Comparison of ENCODE assay signal across 8 cellular contexts in genomic region chr5:75510836-75511434, GRCh38. TPM values are rescaled to one million over a fixed set of nuclear protein-coding genes. Genes with fewer than 3 reads are reported as not detected.
A peak's percentile ranks its signal among the peaks of the same experiment; 100 is the strongest.
DNase-seq lines count a peak whose midpoint lies in the region; ATAC-seq and TF ChIP-seq lines count a peak whose summit lies in the region.

No MANE protein-coding gene starts in this region.

- H3K9me3 ChIP-seq in mucosa of rectum (ENCODE audit: control insufficient read depth in 2 of 2, low read length in 2 of 2) = no peaks in the 10 kb centered on the region

- no peaks in the 10 kb centered on the region for H3K27me3 ChIP-seq in mucosa of rectum (ENCODE audit: control insufficient read depth in 2 of 2, insufficient read depth in 2 of 2, low read length in 2 of 2)

- peaks cover 11 to 17% of the 10 kb centered on the region in 2 donors for H3K4me1 ChIP-seq in mucosa of rectum (ENCODE audit: control insufficient read depth in 2 of 2, insufficient read depth in 2 of 2, low read length in 2 of 2)

- H3K27ac Mint-ChIP-seq in Calu3 (ENCODE audit: unreplicated experiment) (peak overlapping the region; percentile 84), IgD-negative memory B cell (peak overlapping the region; percentile 95 to 97 (median 95))
- H3K27ac Mint-ChIP-seq in activated CD4-positive, alpha-beta memory T cell treated with anti-CD3 and anti-CD28 coated beads, Interleukin-2, amount 10 ng/mL, durations not matched to agents 7 days and 5 days = peak overlapping the region; percentile 86
- peak overlapping the region; percentile 92 for H3K27ac Mint-ChIP-seq in stimulated activated memory B cell treated with anti-CD40 and anti-IgM and Interleukin-4, amounts not matched to agents 10 μg/mL and 1 μg/mL and 100 μg/mL, for 72 hours

- POLR2A ChIA-PET in activated CD4-positive, alpha-beta memory T cell treated with anti-CD3 and anti-CD28 coated beads, Interleukin-2, amount 10 ng/mL, durations not matched to agents 7 days and 5 days (lab: Charles Lee) = interaction anchor here (0.8 to 4.3 kb wide), 10 partner anchors 9 to 1032 kb away, joined by 3 to 31 read pairs (median 4); partner anchors contain the start of genes ANKRD31, GCNT4, HMGCR and POC5

- H3K9me3 Mint-ChIP-seq in Calu3 (ENCODE audit: low read depth, unreplicated experiment) (no peaks in the 10 kb centered on the region), IgD-negative memory B cell (peaks cover 0 to 4% (median 0%) of the 10 kb centered on the region in 3 donors)
- H3K9me3 Mint-ChIP-seq in activated CD4-positive, alpha-beta memory T cell treated with anti-CD3 and anti-CD28 coated beads, Interleukin-2, amount 10 ng/mL, durations not matched to agents 7 days and 5 days = no peaks in the 10 kb centered on the region
- H3K9me3 Mint-ChIP-seq in stimulated activated memory B cell treated with anti-CD40 and anti-IgM and Interleukin-4, amounts not matched to agents 10 μg/mL and 1 μg/mL and 100 μg/mL, for 72 hours = no peaks in the 10 kb centered on the region

- TF ChIP-seq CTCF in Calu3 (IDR thresholded peaks at IDR 0.05; ENCODE audit: unreplicated experiment) (no peak), epithelial cell of esophagus (IDR thresholded peaks at IDR 0.05; ENCODE audit: insufficient read depth, low read depth, low read length, missing control alignments) (no peak)

- ATAC-seq in GM21619 (IDR thresholded peaks at IDR 0.05; ENCODE audit: unreplicated experiment) (peak; percentile 29), GM18519 (IDR thresholded peaks at IDR 0.05; ENCODE audit: low FRiP score, unreplicated experiment) (no peak)
- ATAC-seq in stimulated activated memory B cell treated with anti-CD40 and anti-IgM and Interleukin-4, amounts not matched to agents 10 μg/mL and 1 μg/mL and 100 μg/mL, for 72 hours = peak; percentile 68

- H3K9ac ChIP-seq in mucosa of rectum (ENCODE audit: low read depth in 1 of 2, low read length in 2 of 2) = peak overlapping the region; percentile 77 to 89

- peak overlapping the region; percentile 88 to 90 for H3K27ac ChIP-seq in mucosa of rectum (ENCODE audit: low read depth in 2 of 2, low read length in 2 of 2)

- H3K4me3 Mint-ChIP-seq in Calu3 (ENCODE audit: low read depth, unreplicated experiment) (peak overlapping the region; percentile 93), IgD-negative memory B cell (peak overlapping the region; percentile 97 to 99 (median 98))
- peak overlapping the region; percentile 95 for H3K4me3 Mint-ChIP-seq in activated CD4-positive, alpha-beta memory T cell treated with anti-CD3 and anti-CD28 coated beads, Interleukin-2, amount 10 ng/mL, durations not matched to agents 7 days and 5 days
- peak overlapping the region; percentile 96 for H3K4me3 Mint-ChIP-seq in stimulated activated memory B cell treated with anti-CD40 and anti-IgM and Interleukin-4, amounts not matched to agents 10 μg/mL and 1 μg/mL and 100 μg/mL, for 72 hours

- BruUV-seq in Calu3 (replicated peaks; lab: Mats Ljungman, UMichigan) = no TSS peak

- peaks cover 41% of the 10 kb centered on the region for H3K4me1 Mint-ChIP-seq in Calu3 (ENCODE audit: low read depth, unreplicated experiment)
- peaks cover 50 to 55% (median 51%) of the 10 kb centered on the region in 3 donors for H3K4me1 Mint-ChIP-seq in IgD-negative memory B cell
- H3K4me1 Mint-ChIP-seq in activated CD4-positive, alpha-beta memory T cell treated with anti-CD3 and anti-CD28 coated beads, Interleukin-2, amount 10 ng/mL, durations not matched to agents 7 days and 5 days = peaks cover 54% of the 10 kb centered on the region
- H3K4me1 Mint-ChIP-seq in stimulated activated memory B cell treated with anti-CD40 and anti-IgM and Interleukin-4, amounts not matched to agents 10 μg/mL and 1 μg/mL and 100 μg/mL, for 72 hours = peaks cover 63% of the 10 kb centered on the region

- H3K4me3 ChIP-seq in epithelial cell of esophagus (ENCODE audit: low read length) (peak overlapping the region; percentile 88), mucosa of rectum (ENCODE audit: low read length in 2 of 2) (peak overlapping the region; percentile 84 to 86)

- H3K36me3 ChIP-seq in mucosa of rectum (ENCODE audit: control insufficient read depth in 2 of 2, insufficient read depth in 2 of 2, low read length in 2 of 2) = no peaks in the 10 kb centered on the region

- CTCF ChIA-PET in Calu3 (lab: Charles Lee) = interaction anchor here (0.6 to 1.5 kb wide), 4 partner anchors 33 to 174 kb away, joined by 3 read pairs; partner anchors contain the start of gene HMGCR
- CTCF ChIA-PET in activated CD4-positive, alpha-beta memory T cell treated with anti-CD3 and anti-CD28 coated beads, Interleukin-2, amount 10 ng/mL, durations not matched to agents 7 days and 5 days (lab: Charles Lee) = interaction anchor here (1.0 kb wide), 2 partner anchors 170 to 1608 kb away, joined by 3 read pairs; no protein-coding TSS in a partner anchor

- peaks cover 34% of the 10 kb centered on the region for H3K36me3 Mint-ChIP-seq in Calu3 (ENCODE audit: insufficient read depth, unreplicated experiment)
- H3K36me3 Mint-ChIP-seq in IgD-negative memory B cell = peaks cover 7% of the 10 kb centered on the region
- peaks cover 29% of the 10 kb centered on the region for H3K36me3 Mint-ChIP-seq in activated CD4-positive, alpha-beta memory T cell treated with anti-CD3 and anti-CD28 coated beads, Interleukin-2, amount 10 ng/mL, durations not matched to agents 7 days and 5 days (ENCODE audit: low read depth)
- peaks cover 12% of the 10 kb centered on the region for H3K36me3 Mint-ChIP-seq in stimulated activated memory B cell treated with anti-CD40 and anti-IgM and Interleukin-4, amounts not matched to agents 10 μg/mL and 1 μg/mL and 100 μg/mL, for 72 hours

- peak; percentile 59 for DNase-seq in Calu3
- DNase-seq in activated CD4-positive, alpha-beta memory T cell treated with anti-CD3 and anti-CD28 coated beads, Interleukin-2, amount 10 ng/mL, durations not matched to agents 7 days and 5 days = no peak
- DNase-seq in epithelial cell of esophagus (ENCODE audit: low read depth) = no peak

- no peaks in the 10 kb centered on the region for H3K27me3 Mint-ChIP-seq in Calu3 (ENCODE audit: unreplicated experiment)
- H3K27me3 Mint-ChIP-seq in IgD-negative memory B cell = no peaks in the 10 kb centered on the region
- H3K27me3 Mint-ChIP-seq in activated CD4-positive, alpha-beta memory T cell treated with anti-CD3 and anti-CD28 coated beads, Interleukin-2, amount 10 ng/mL, durations not matched to agents 7 days and 5 days = no peaks in the 10 kb centered on the region
- no peaks in the 10 kb centered on the region for H3K27me3 Mint-ChIP-seq in stimulated activated memory B cell treated with anti-CD40 and anti-IgM and Interleukin-4, amounts not matched to agents 10 μg/mL and 1 μg/mL and 100 μg/mL, for 72 hours

- intact Hi-C loops in Calu3 (cut with micrococcal nuclease; ENCODE audit: unreplicated experiment) = loop anchor here (2.0 kb wide), 1 partner anchor 56 kb away; no protein-coding TSS in a partner anchor

RNA-seq across cellular contexts. Expression of gene CERT1, which starts 0.5 kb away (rescaled TPM):
- 63.4 and 68.6 TPM in 2 replicates for total RNA-seq in Calu3 (2022)
- polyA plus RNA-seq in IgD-negative memory B cell = 17.7 TPM
- total RNA-seq in activated CD4-positive, alpha-beta memory T cell treated with anti-CD3 and anti-CD28 coated beads, Interleukin-2, amount 10 ng/mL, durations not matched to agents 7 days and 5 days = 10 to 100 TPM; 36.2 to 39.7 TPM

RNA-seq across cellular contexts. Expression of gene POLK, which starts 0.8 kb away (rescaled TPM):
- 34.9 and 36.4 TPM in 2 replicates for total RNA-seq in Calu3 (2022)
- 29.9 TPM for polyA plus RNA-seq in IgD-negative memory B cell
- total RNA-seq in activated CD4-positive, alpha-beta memory T cell treated with anti-CD3 and anti-CD28 coated beads, Interleukin-2, amount 10 ng/mL, durations not matched to agents 7 days and 5 days = 10 to 100 TPM; 28.3 to 28.7 TPM
